ENCODE assay signal across 27 cellular contexts in genomic region chr17:48276776-48277175, GRCh38.
"Had no signal": no experiment of that assay in that cellular context is flagged by ENCODE, and none has a peak within 500 bp of the region (broad histone marks: within the 10 kb centered on the region; RNA-seq: fewer than 3 reads in every experiment).

No MANE protein-coding gene starts in this region.

- H3K4me3 Mint-ChIP-seq: activated CD4-positive, alpha-beta memory T cell treated with anti-CD3 and anti-CD28 coated beads, Interleukin-2, amount 10 ng/mL, durations not matched to agents 7 days and 5 days; activated CD4-positive, alpha-beta T cell treated with anti-CD3 and anti-CD28 coated beads, Interleukin-2, amount 10 ng/mL, durations not matched to agents 7 days and 5 days; activated CD8-positive, alpha-beta memory T cell treated with anti-CD3 and anti-CD28 coated beads, Interleukin-2, amount 10 ng/mL, durations not matched to agents 7 days and 5 days; naive thymus-derived CD4-positive, alpha-beta T cell; neural progenitor cell; T-helper 1 cell treated with Interleukin-12 subunit alpha and Interleukin-12 subunit beta and Interleukin-4 antibody, amounts not matched to agents 30 μg/mL and 1 μg/mL, for 36 hours; type B pancreatic cell; WTC11 had no signal

- DNase-seq: activated CD4-positive, alpha-beta memory T cell treated with anti-CD3 and anti-CD28 coated beads, Interleukin-2, amount 10 ng/mL, durations not matched to agents 7 days and 5 days; activated CD4-positive, alpha-beta T cell treated with anti-CD3 and anti-CD28 coated beads for 1 hour; activated CD4-positive, alpha-beta T cell treated with anti-CD3 and anti-CD28 coated beads, Interleukin-2, amount 10 ng/mL, durations not matched to agents 7 days and 5 days; activated CD8-positive, alpha-beta memory T cell treated with anti-CD3 and anti-CD28 coated beads, Interleukin-2, amount 10 ng/mL, durations not matched to agents 7 days and 5 days; adrenal gland; aorta; body of pancreas; effector CD8-positive, alpha-beta T cell; head of caudate nucleus; hippocampal formation; left cardiac atrium; left ventricle myocardium superior; mammary epithelial cell; naive thymus-derived CD4-positive, alpha-beta T cell; occipital lobe; psoas muscle; sigmoid colon; spleen; stimulated activated naive CD8-positive, alpha-beta T cell treated with anti-CD3 and anti-CD28 coated beads, Interleukin-15, Interleukin-2, amounts not matched to agents 100 U/mL and 50 U/mL, for 24 hours; substantia nigra; SW 1271; uterus had no signal

- H3K4me1 Mint-ChIP-seq: activated CD4-positive, alpha-beta memory T cell treated with anti-CD3 and anti-CD28 coated beads, Interleukin-2, amount 10 ng/mL, durations not matched to agents 7 days and 5 days; neural progenitor cell; WTC11 had no signal

- H3K27ac Mint-ChIP-seq: activated CD4-positive, alpha-beta memory T cell treated with anti-CD3 and anti-CD28 coated beads, Interleukin-2, amount 10 ng/mL, durations not matched to agents 7 days and 5 days; activated CD4-positive, alpha-beta T cell treated with anti-CD3 and anti-CD28 coated beads, Interleukin-2, amount 10 ng/mL, durations not matched to agents 7 days and 5 days; activated CD8-positive, alpha-beta memory T cell treated with anti-CD3 and anti-CD28 coated beads, Interleukin-2, amount 10 ng/mL, durations not matched to agents 7 days and 5 days; neural progenitor cell; T-helper 1 cell treated with Interleukin-12 subunit alpha and Interleukin-12 subunit beta and Interleukin-4 antibody, amounts not matched to agents 30 μg/mL and 1 μg/mL, for 36 hours; type B pancreatic cell; WTC11 had no signal

- H3K36me3 Mint-ChIP-seq: activated naive CD4-positive, alpha-beta T cell treated with anti-CD3 and anti-CD28 coated beads, Interleukin-2, amount 50 U/mL, for 72 hours; neural progenitor cell; type B pancreatic cell; WTC11 had no signal

- H3K27me3 Mint-ChIP-seq: activated CD4-positive, alpha-beta memory T cell treated with anti-CD3 and anti-CD28 coated beads, Interleukin-2, amount 10 ng/mL, durations not matched to agents 7 days and 5 days; activated CD4-positive, alpha-beta T cell treated with anti-CD3 and anti-CD28 coated beads, Interleukin-2, amount 10 ng/mL, durations not matched to agents 7 days and 5 days; activated CD8-positive, alpha-beta memory T cell treated with anti-CD3 and anti-CD28 coated beads, Interleukin-2, amount 10 ng/mL, durations not matched to agents 7 days and 5 days; naive thymus-derived CD4-positive, alpha-beta T cell had no signal

- H3K9me3 Mint-ChIP-seq: activated CD4-positive, alpha-beta memory T cell treated with anti-CD3 and anti-CD28 coated beads, Interleukin-2, amount 10 ng/mL, durations not matched to agents 7 days and 5 days; activated CD4-positive, alpha-beta T cell treated with anti-CD3 and anti-CD28 coated beads, Interleukin-2, amount 10 ng/mL, durations not matched to agents 7 days and 5 days; activated naive CD4-positive, alpha-beta T cell treated with anti-CD3 and anti-CD28 coated beads, Interleukin-2, amount 50 U/mL, for 72 hours; naive thymus-derived CD4-positive, alpha-beta T cell; neural progenitor cell; T-helper 1 cell treated with Interleukin-12 subunit alpha and Interleukin-12 subunit beta and Interleukin-4 antibody, amounts not matched to agents 30 μg/mL and 1 μg/mL, for 36 hours; type B pancreatic cell; WTC11 had no signal

- ATAC-seq: activated CD8-positive, alpha-beta memory T cell treated with anti-CD3 and anti-CD28 coated beads, Interleukin-2, amount 10 ng/mL, durations not matched to agents 7 days and 5 days; activated naive CD4-positive, alpha-beta T cell treated with anti-CD3 and anti-CD28 coated beads, Interleukin-2, amount 50 U/mL, for 72 hours; body of pancreas; left cardiac atrium; left ventricle myocardium superior; naive thymus-derived CD4-positive, alpha-beta T cell; psoas muscle; stimulated activated naive CD8-positive, alpha-beta T cell treated with anti-CD3 and anti-CD28 coated beads, Interleukin-15, Interleukin-2, amounts not matched to agents 100 U/mL and 50 U/mL, for 24 hours; WTC11 had no signal

- H3K9me3 ChIP-seq: adrenal gland, body of pancreas, psoas muscle, sigmoid colon, spleen, uterus had no signal
